9 cellular contexts compared by ENCODE assay signal in the genomic region with DNA sequence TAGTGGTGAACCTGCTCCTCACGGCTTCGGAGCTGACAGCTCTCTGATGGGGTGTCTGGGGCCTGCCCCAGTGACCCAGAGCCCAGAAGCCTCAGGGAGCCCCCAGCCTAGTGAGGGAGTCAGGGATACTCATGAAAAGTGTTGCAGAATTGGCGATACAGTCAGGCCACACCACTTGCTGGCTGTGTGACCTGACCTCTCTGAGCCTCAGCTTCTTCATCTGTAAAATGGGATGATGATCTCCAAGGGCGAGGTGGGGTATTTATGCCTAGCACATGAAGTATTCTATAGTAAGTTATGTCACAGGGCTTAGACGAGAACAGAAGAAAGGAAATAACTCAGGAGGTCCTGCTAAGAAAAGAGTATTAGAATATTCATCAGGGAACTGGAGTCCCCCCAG. TPM values are rescaled to one million over a fixed set of nuclear protein-coding genes. Genes with fewer than 3 reads are reported as not detected.
A peak's percentile ranks its signal among the peaks of the same experiment; 100 is the strongest.
DNase-seq lines count a peak whose midpoint lies in the region; ATAC-seq and TF ChIP-seq lines count a peak whose summit lies in the region.
"Had no signal": no experiment of that assay in that cellular context is flagged by ENCODE, and none has a peak within 500 bp of the region (broad histone marks: within the 10 kb centered on the region; RNA-seq: fewer than 3 reads in every experiment).

No MANE protein-coding gene starts in this region.

- WGBS in esophagus squamous epithelium, 2 donors: 93 to 97% methylated on average over 5 of the region's 5 CpGs

- H3K4me1 Mint-ChIP-seq in CD4-positive, CD25-positive, alpha-beta regulatory T cell: peaks cover 0 to 22% (median 6%) of the 10 kb centered on the region in 4 donors
- H3K4me1 Mint-ChIP-seq in neural progenitor cell: peaks cover 53% of the 10 kb centered on the region

- no peak for TF ChIP-seq POLR2A in esophagus squamous epithelium (IDR thresholded peaks at IDR 0.05)
- TF ChIP-seq POLR2A in GM18505 (IDR thresholded peaks at IDR 0.05; ENCODE audit: borderline replicate concordance, extremely low read depth, insufficient read depth, insufficient read length): no peak

- H3K27me3 Mint-ChIP-seq in CD4-positive, CD25-positive, alpha-beta regulatory T cell: peaks cover 29% of the 10 kb centered on the region
- peaks cover 20% of the 10 kb centered on the region for H3K27me3 Mint-ChIP-seq in neural progenitor cell (ENCODE audit: insufficient read depth, low read depth)

- H2AFZ ChIP-seq in PC-9 (no peak overlapping the region), neural progenitor cell (replicated peaks) (no peak overlapping the region)

- POLR2A ChIA-PET in PC-9 (lab: Charles Lee; ENCODE audit: unreplicated experiment): no interaction called here

- ATAC-seq in CD4-positive, CD25-positive, alpha-beta regulatory T cell (ENCODE audit: low read depth in 2 of 2): no peak
- no peak for ATAC-seq in GM18505 (IDR thresholded peaks at IDR 0.05; ENCODE audit: unreplicated experiment)
- ATAC-seq in GM19023 (IDR thresholded peaks at IDR 0.05; ENCODE audit: unreplicated experiment): no peak
- ATAC-seq: gastrocnemius medialis had no signal

- no peak overlapping the region for H3K27ac ChIP-seq in CD4-positive, CD25-positive, alpha-beta regulatory T cell (ENCODE audit: insufficient read depth, low read length, poor library complexity, severe bottlenecking)
- H3K27ac ChIP-seq in PC-9: no peak overlapping the region
- H3K27ac ChIP-seq in esophagus squamous epithelium: peak overlapping the region; percentile 91 to 93 (median 92)
- H3K27ac ChIP-seq in neural progenitor cell: no peak overlapping the region

- CTCF ChIA-PET in PC-9 (lab: Charles Lee): no interaction called here

- H3K4me3 Mint-ChIP-seq in CD4-positive, CD25-positive, alpha-beta regulatory T cell: peak overlapping the region in 3 of 4 donors; percentile 14 to 73 (median 48)
- H3K4me3 Mint-ChIP-seq in neural progenitor cell: peak overlapping the region; percentile 61

- intact Hi-C loops in PC-9 (cut with micrococcal nuclease; ENCODE audit: unreplicated experiment): loop anchor here (2.0 to 10.0 kb wide), 2 partner anchors 24 to 370 kb away; a partner anchor contains a TSS
- intact Hi-C loops in esophagus squamous epithelium (cut with DNase I): loop anchor here (10.0 kb wide), 1 partner anchor 120 kb away; no protein-coding TSS in a partner anchor

- H3K27ac Mint-ChIP-seq in CD4-positive, CD25-positive, alpha-beta regulatory T cell: no peak overlapping the region
- H3K27ac Mint-ChIP-seq in neural progenitor cell: peak overlapping the region; percentile 5

- no peaks in the 10 kb centered on the region for H3K36me3 ChIP-seq in CD4-positive, CD25-positive, alpha-beta regulatory T cell (ENCODE audit: control insufficient read depth, insufficient read depth, low read length)
- H3K36me3 ChIP-seq in PC-9 (ENCODE audit: low read depth): no peaks in the 10 kb centered on the region
- H3K36me3 ChIP-seq in esophagus squamous epithelium: no peaks in the 10 kb centered on the region
- H3K36me3 ChIP-seq in neural progenitor cell: no peaks in the 10 kb centered on the region
- H3K36me3 ChIP-seq: gastrocnemius medialis had no signal

- H3F3A ChIP-seq in PC-9 (ENCODE audit: insufficient read depth, low read depth) (peaks cover 12% of the 10 kb centered on the region; the same call in 1 of the 2 replicates), neural progenitor cell (ENCODE audit: low read depth) (peaks cover 15% of the 10 kb centered on the region)

- no peak overlapping the region for H3K9ac ChIP-seq in neural progenitor cell

- no peaks in the 10 kb centered on the region for H3K9me2 ChIP-seq in PC-9 (ENCODE audit: insufficient read depth)

- no peaks in the 10 kb centered on the region for H3K36me3 Mint-ChIP-seq in CD4-positive, CD25-positive, alpha-beta regulatory T cell
- peaks cover 4% of the 10 kb centered on the region for H3K36me3 Mint-ChIP-seq in neural progenitor cell

- no TSS peak for BruUV-seq in PC-9 (replicated peaks; lab: Mats Ljungman, UMichigan)

- peaks cover 0 to 4% (median 0%) of the 10 kb centered on the region in 7 donors for H3K9me3 Mint-ChIP-seq in CD4-positive, CD25-positive, alpha-beta regulatory T cell
- no peaks in the 10 kb centered on the region for H3K9me3 Mint-ChIP-seq in neural progenitor cell

- H3K4me1 ChIP-seq in CD4-positive, CD25-positive, alpha-beta regulatory T cell (ENCODE audit: control insufficient read depth, insufficient read depth, low read length, poor library complexity, severe bottlenecking): peaks cover 20% of the 10 kb centered on the region
- H3K4me1 ChIP-seq in PC-9 (replicated peaks; ENCODE audit: insufficient read depth) (peaks cover 17% of the 10 kb centered on the region), esophagus squamous epithelium (peaks cover 13 to 81% (median 42%) of the 10 kb centered on the region in 3 donors), neural progenitor cell (peaks cover 19% of the 10 kb centered on the region)

- no peak for DNase-seq in CD4-positive, CD25-positive, alpha-beta regulatory T cell
- no peak for DNase-seq in PC-9
- DNase-seq in esophagus squamous epithelium (lab: John Stamatoyannopoulos, UW): no peak
- no peak for DNase-seq in neural progenitor cell (ENCODE audit: low spot score)
- DNase-seq in AG08396 (ENCODE audit: low spot score): no peak
- no peak for DNase-seq in NOMO-1 (lab: John Stamatoyannopoulos, UW; ENCODE audit: unreplicated experiment in 2 of 2)
- DNase-seq: gastrocnemius medialis had no signal

- H3K4me2 ChIP-seq in PC-9 (peak overlapping the region; percentile 88; the same call in 1 of the 2 replicates), neural progenitor cell (peak overlapping the region; percentile 84)

- H4K20me1 ChIP-seq in PC-9 (ENCODE audit: insufficient read depth): no peaks in the 10 kb centered on the region
- H4K20me1 ChIP-seq in neural progenitor cell (ENCODE audit: low read depth): peaks cover 33% of the 10 kb centered on the region

- H3K79me2 ChIP-seq in PC-9 (ENCODE audit: low read depth) (peaks cover 28% of the 10 kb centered on the region), neural progenitor cell (ENCODE audit: low read depth) (no peaks in the 10 kb centered on the region)

- peaks cover 15% of the 10 kb centered on the region for H3K27me3 ChIP-seq in CD4-positive, CD25-positive, alpha-beta regulatory T cell (ENCODE audit: control insufficient read depth, insufficient read depth, low read length)
- no peaks in the 10 kb centered on the region for H3K27me3 ChIP-seq in PC-9 (ENCODE audit: insufficient read depth, low read depth)
- peaks cover 0 to 18% (median 0%) of the 10 kb centered on the region in 4 donors for H3K27me3 ChIP-seq in esophagus squamous epithelium
- peaks cover 53% of the 10 kb centered on the region for H3K27me3 ChIP-seq in neural progenitor cell

- H3K9me3 ChIP-seq in CD4-positive, CD25-positive, alpha-beta regulatory T cell (ENCODE audit: control insufficient read depth in 2 of 2, low read length in 2 of 2): no peaks in the 10 kb centered on the region
- no peaks in the 10 kb centered on the region for H3K9me3 ChIP-seq in PC-9 (ENCODE audit: insufficient read depth, low read depth)
- H3K9me3 ChIP-seq in esophagus squamous epithelium: no peaks in the 10 kb centered on the region
- H3K9me3 ChIP-seq in neural progenitor cell (ENCODE audit: low read depth): no peaks in the 10 kb centered on the region
- H3K9me3 ChIP-seq: gastrocnemius medialis had no signal

- no peak overlapping the region for H3K4me3 ChIP-seq in CD4-positive, CD25-positive, alpha-beta regulatory T cell (ENCODE audit: low read depth, low read length)
- H3K4me3 ChIP-seq in PC-9: no peak overlapping the region
- H3K4me3 ChIP-seq in esophagus squamous epithelium: peak overlapping the region in 2 of 4 donors; percentile 65 to 85
- no peak overlapping the region for H3K4me3 ChIP-seq in neural progenitor cell

- no peak for TF ChIP-seq CTCF in PC-9 (conservative IDR thresholded peaks at IDR 0.05)
- TF ChIP-seq CTCF in esophagus squamous epithelium (IDR thresholded peaks at IDR 0.05): no peak
- no peak for TF ChIP-seq CTCF in neural progenitor cell (IDR thresholded peaks at IDR 0.05)

RNA-seq across cellular contexts. Expression of a gene that starts 1.6 kb away (rescaled TPM):
- total RNA-seq in CD4-positive, CD25-positive, alpha-beta regulatory T cell: not detected
- polyA plus RNA-seq in CD4-positive, CD25-positive, alpha-beta regulatory T cell: not detected
- total RNA-seq in PC-9 (2021): 11.7 and 12.7 TPM in 2 replicates
- total RNA-seq in esophagus squamous epithelium: 10 to 100 TPM; 11.6 to 23.7 (median 17.7) TPM
- total RNA-seq in neural progenitor cell (ENCODE audit: low replicate concordance): 5.2 and 6.2 TPM in 2 replicates

Comparison
In these comparisons a context has a peak if more than half of its experiments do, and no peak if none do; other contexts are left out.
1. H3K27ac ChIP-seq: peak in esophagus squamous epithelium (4 of 4); none in CD4-positive, CD25-positive, alpha-beta regulatory T cell (single experiment), PC-9 (single experiment) and neural progenitor cell (single experiment).